22 cellular contexts compared by ENCODE assay signal in the genomic region with DNA sequence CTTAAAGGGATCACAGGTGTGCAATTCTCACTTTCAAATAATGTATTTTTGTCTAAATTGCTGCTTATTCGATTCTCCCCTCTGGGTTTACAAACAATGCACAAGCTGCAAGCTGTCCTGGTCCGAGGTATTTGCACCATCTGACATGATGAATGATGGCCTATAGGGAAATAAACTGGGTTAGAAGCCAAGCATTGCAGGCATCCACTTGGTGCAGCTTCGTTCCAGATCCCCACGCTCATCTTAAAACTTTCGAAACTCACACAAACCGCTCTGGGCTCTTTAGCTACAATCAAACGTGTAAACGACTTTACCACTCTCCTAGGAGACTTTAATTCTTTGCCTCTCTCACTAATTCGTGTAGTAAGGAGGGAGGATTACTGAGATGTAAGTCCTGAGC. TPM values are rescaled to one million over a fixed set of nuclear protein-coding genes. Genes with fewer than 3 reads are reported as not detected.
DNase-seq lines count a peak whose midpoint lies in the region; ATAC-seq and TF ChIP-seq lines count a peak whose summit lies in the region.
"Had no signal": no experiment of that assay in that cellular context is flagged by ENCODE, and none has a peak within 500 bp of the region (broad histone marks: within the 10 kb centered on the region; RNA-seq: fewer than 3 reads in every experiment).

No MANE protein-coding gene starts in this region.

- H3K9me3 Mint-ChIP-seq in brain (peaks cover 0 to 7% (median 0%) of the 10 kb centered on the region in 5 experiments), mesothelial cell of epicardium (peaks cover 28% of the 10 kb centered on the region)

- peaks cover 0 to 3% (median 0%) of the 10 kb centered on the region in 5 donors for H3K36me3 ChIP-seq in subcutaneous abdominal adipose tissue (ENCODE audit: control insufficient read depth in 5 of 5, insufficient read depth in 5 of 5, low read length in 5 of 5)
- H3K36me3 ChIP-seq: MG63, SJSA1 had no signal

- ATAC-seq in HG03097 (IDR thresholded peaks at IDR 0.05; ENCODE audit: low FRiP score, unreplicated experiment), result no peak
- ATAC-seq in HG03135 (IDR thresholded peaks at IDR 0.05; ENCODE audit: unreplicated experiment), result no peak
- ATAC-seq: HepG2, K562, Right ventricle myocardium inferior had no signal

- no peak for TF ChIP-seq CTCF in brain (conservative IDR thresholded peaks at IDR 0.05)
- no peak for TF ChIP-seq CTCF in mesothelial cell of epicardium (IDR thresholded peaks at IDR 0.05; ENCODE audit: unreplicated experiment)

- peaks cover 0 to 3% (median 0%) of the 10 kb centered on the region in 5 donors for H3K9me3 ChIP-seq in subcutaneous abdominal adipose tissue (ENCODE audit: control insufficient read depth in 5 of 5, low read length in 5 of 5)
- H3K9me3 ChIP-seq: MG63, SJSA1 had no signal

- H3K27me3 ChIP-seq in subcutaneous abdominal adipose tissue (ENCODE audit: control insufficient read depth in 5 of 5, insufficient read depth in 4 of 5, low read length in 5 of 5), result peaks cover 0 to 5% (median 0%) of the 10 kb centered on the region in 5 donors
- H3K27me3 ChIP-seq: MG63, SJSA1 had no signal

- no peak overlapping the region for H3K9ac ChIP-seq in subcutaneous abdominal adipose tissue (ENCODE audit: low read length in 5 of 5)

- H3K4me1 ChIP-seq in subcutaneous abdominal adipose tissue (ENCODE audit: control insufficient read depth in 5 of 5, insufficient read depth in 5 of 5, low read length in 5 of 5), result peaks cover 0 to 37% (median 22%) of the 10 kb centered on the region in 5 donors
- H3K4me1 ChIP-seq: SJSA1 had no signal

- H3K27me3 Mint-ChIP-seq in brain (no peaks in the 10 kb centered on the region), mesothelial cell of epicardium (ENCODE audit: low read depth) (no peaks in the 10 kb centered on the region)

- peaks cover 4% of the 10 kb centered on the region for H3K36me3 Mint-ChIP-seq in brain
- H3K36me3 Mint-ChIP-seq in mesothelial cell of epicardium, result no peaks in the 10 kb centered on the region

- peaks cover 7% of the 10 kb centered on the region for H3K4me1 Mint-ChIP-seq in brain
- peaks cover 26% of the 10 kb centered on the region for H3K4me1 Mint-ChIP-seq in mesothelial cell of epicardium

- peak; percentile 20 for DNase-seq in NCI-H82 treated with DMSO at 0.1 percent for 48 hours (lab: John Stamatoyannopoulos, UW; ENCODE audit: unreplicated experiment)
- DNase-seq in NCI-H82 (lab: John Stamatoyannopoulos, UW), result no peak
- no peak for DNase-seq in mesothelial cell of epicardium (ENCODE audit: low spot score in 2 of 2, unreplicated experiment in 2 of 2)
- DNase-seq in stimulated activated CD8-positive, alpha-beta memory T cell treated with anti-CD3 and anti-CD28 coated beads, Interleukin-4, amount 100 ng/mL, for 48 hours, result no peak
- DNase-seq: 8988T, DMS79, MG63, NCI-H1105, NCI-H146, NCI-H2029, NCI-H226, NCI-H510A treated with DMSO at 0.1 percent for 48 hours, NCI-H774 had no signal

- H3K4me3 ChIP-seq in subcutaneous abdominal adipose tissue (ENCODE audit: low read depth in 1 of 5, low read length in 5 of 5), result no peak overlapping the region
- H3K4me3 ChIP-seq: K562, MG63, SJSA1 had no signal

- peak overlapping the region in 3 of 5 experiments; percentile 7 to 31 (median 11) for H3K27ac Mint-ChIP-seq in brain
- H3K27ac Mint-ChIP-seq in mesothelial cell of epicardium, result peak overlapping the region; percentile 25

- H3K27ac ChIP-seq in subcutaneous abdominal adipose tissue (ENCODE audit: low read depth, low read length), result peak overlapping the region; percentile 55
- H3K27ac ChIP-seq: SJSA1 had no signal

- no peak overlapping the region for H3K4me3 Mint-ChIP-seq in brain
- H3K4me3 Mint-ChIP-seq in mesothelial cell of epicardium, result no peak overlapping the region
- H3K4me3 Mint-ChIP-seq: CD14-positive monocyte had no signal

RNA-seq across cellular contexts. Expression of a gene that starts 19.0 kb away (rescaled TPM):
- 8.7 TPM for polyA plus RNA-seq in brain (ENCODE audit: insufficient read depth, low read depth, low replicate concordance)
- 68.1 to 72.2 TPM (median 68.3 TPM) in 3 replicates for total RNA-seq in mesothelial cell of epicardium
